8 cellular contexts compared by ENCODE assay signal in genomic region chrX:154458954-154459829, GRCh38. TPM values are rescaled to one million over a fixed set of nuclear protein-coding genes. Genes with fewer than 3 reads are reported as not detected.
DNase-seq lines count a peak whose midpoint lies in the region; ATAC-seq and TF ChIP-seq lines count a peak whose summit lies in the region.

No MANE protein-coding gene starts in this region.

- intact Hi-C loops in right lobe of liver (cut with DNase I) = no loop called here

- no peaks in the 10 kb centered on the region for H3K36me3 ChIP-seq in right lobe of liver
- no peaks in the 10 kb centered on the region for H3K36me3 ChIP-seq in thoracic aorta

- TF ChIP-seq POLR2A in right lobe of liver (IDR thresholded peaks at IDR 0.05) = no peak

- H3K27ac ChIP-seq in caudate nucleus (ENCODE audit: low read depth, low read length) (peak overlapping the region; percentile 44), right lobe of liver (no peak overlapping the region), thoracic aorta (peak overlapping the region in 1 of 2 donors; percentile 71)

- H3K4me3 ChIP-seq in right lobe of liver (peak overlapping the region; percentile 36 to 65 (median 44)), thoracic aorta (peak overlapping the region; percentile 80)

- ATAC-seq in right lobe of liver = peak; percentile 25 to 66 (median 55)
- ATAC-seq in thoracic aorta (ENCODE audit: insufficient number of reproducible peaks, low FRiP score, low read depth) = no peak
- ATAC-seq in HG03457 (IDR thresholded peaks at IDR 0.05; ENCODE audit: unreplicated experiment) = no peak

- 53% methylated on average over 10 of the region's 16 CpGs for WGBS in right lobe of liver (ENCODE audit: insufficient coverage, low coverage, low lambda C conversion rate, missing lambda C conversion rate)

- TF ChIP-seq CTCF in right lobe of liver (IDR thresholded peaks at IDR 0.05) = no peak
- TF ChIP-seq CTCF in thoracic aorta (IDR thresholded peaks at IDR 0.05) = no peak

- no peaks in the 10 kb centered on the region for H3K4me1 ChIP-seq in right lobe of liver
- peaks cover 0 to 10% of the 10 kb centered on the region in 2 donors for H3K4me1 ChIP-seq in thoracic aorta (ENCODE audit: control insufficient read depth in 1 of 2, low read depth in 2 of 2)

- no peaks in the 10 kb centered on the region for H3K9me3 ChIP-seq in right lobe of liver
- no peaks in the 10 kb centered on the region for H3K9me3 ChIP-seq in thoracic aorta

- DNase-seq in NCI-H510A treated with DMSO at 0.1 percent for 48 hours (lab: John Stamatoyannopoulos, UW) = peak; percentile 16
- DNase-seq in NCI-H510A (lab: John Stamatoyannopoulos, UW) = no peak
- peak; percentile 25 for DNase-seq in NCI-H2227 (lab: John Stamatoyannopoulos, UW; ENCODE audit: unreplicated experiment)
- peak in 13 of 61 donors; percentile 0 to 39 (median 10) for DNase-seq in caudate nucleus (lab: John Stamatoyannopoulos, UW)
- no peak for DNase-seq in right lobe of liver
- DNase-seq in thoracic aorta (ENCODE audit: low spot score) = no peak
- no peak for DNase-seq in NCI-H2029 treated with DMSO at 0.1 percent for 48 hours (lab: John Stamatoyannopoulos, UW)

- H3K27me3 ChIP-seq in right lobe of liver = no peaks in the 10 kb centered on the region
- no peaks in the 10 kb centered on the region for H3K27me3 ChIP-seq in thoracic aorta (replicated peaks; ENCODE audit: insufficient read depth)

RNA-seq across cellular contexts. Expression of gene PLXNA3, which starts 1.1 kb away (rescaled TPM):
- total RNA-seq in right lobe of liver (10 to 100 TPM in 1 of 6 experiments, 1 to 10 TPM in 5; 1.3 to 22.8 (median 2.6) TPM), thoracic aorta (10 to 100 TPM; 39.3 to 40.9 TPM)

RNA-seq across cellular contexts. Expression of gene FAM50A, which starts 15.3 kb away (rescaled TPM):
- total RNA-seq in right lobe of liver (10 to 100 TPM; 19.2 to 36.8 (median 21.9) TPM), thoracic aorta (10 to 100 TPM; 52.8 to 63.4 TPM)

RNA-seq across cellular contexts. Expression of gene LAGE3, which starts 19.9 kb away (rescaled TPM):
- 10 to 100 TPM in 4 of 6 experiments, 1 to 10 TPM in 2; 8.4 to 24.9 (median 10.8) TPM for total RNA-seq in right lobe of liver
- 1 to 10 TPM; 2.1 to 8.9 TPM for total RNA-seq in thoracic aorta

RNA-seq across cellular contexts. Expression of gene GDI1, which starts 22.2 kb away (rescaled TPM):
- 10 to 100 TPM; 26.8 to 37.7 (median 30.9) TPM for total RNA-seq in right lobe of liver
- total RNA-seq in thoracic aorta = 100 to 1,000 TPM in 1 of 2 donors, 10 to 100 TPM in 1; 99.4 to 151 TPM

RNA-seq across cellular contexts. Expression of gene UBL4A, which starts 27.2 kb away (rescaled TPM):
- total RNA-seq in right lobe of liver = 10 to 100 TPM; 12.6 to 34.8 (median 15.5) TPM
- 10 to 100 TPM; 28.1 to 67.1 TPM for total RNA-seq in thoracic aorta

Comparison
In these comparisons a context has a peak if more than half of its experiments do, and no peak if none do; other contexts are left out.
1. DNase-seq: peak in NCI-H510A treated with DMSO at 0.1 percent for 48 hours (single experiment) and NCI-H2227 (single experiment); none in NCI-H510A (single experiment), right lobe of liver (0 of 3), thoracic aorta (single experiment) and NCI-H2029 treated with DMSO at 0.1 percent for 48 hours (single experiment).
2. ATAC-seq: peak in right lobe of liver (4 of 4); none in thoracic aorta (single experiment) and HG03457 (single experiment).